Comparison of ENCODE assay signal across 9 cellular contexts in genomic region chr7:130925136-130925794, GRCh38.
DNase-seq lines count a peak whose midpoint lies in the region; ATAC-seq and TF ChIP-seq lines count a peak whose summit lies in the region.
"Had no signal": no experiment of that assay in that cellular context is flagged by ENCODE, and none has a peak within 500 bp of the region (broad histone marks: within the 10 kb centered on the region; RNA-seq: fewer than 3 reads in every experiment).

No MANE protein-coding gene starts in this region.

- peak overlapping the region; percentile 90 for H3K27ac Mint-ChIP-seq in activated CD4-positive, alpha-beta memory T cell treated with anti-CD3 and anti-CD28 coated beads, Interleukin-2, amount 10 ng/mL, durations not matched to agents 7 days and 5 days

- intact Hi-C loops in transverse colon (cut with DNase I; ENCODE audit: low total_unique reads) = no loop called here

- POLR2A ChIA-PET in activated CD4-positive, alpha-beta memory T cell treated with anti-CD3 and anti-CD28 coated beads, Interleukin-2, amount 10 ng/mL, durations not matched to agents 7 days and 5 days (lab: Charles Lee) = interaction anchor here (1.4 kb wide), 1 partner anchor 34 kb away, joined by 7 read pairs; no protein-coding TSS in a partner anchor

- CTCF ChIA-PET in activated CD4-positive, alpha-beta memory T cell treated with anti-CD3 and anti-CD28 coated beads, Interleukin-2, amount 10 ng/mL, durations not matched to agents 7 days and 5 days (lab: Charles Lee) = interaction anchor here (0.9 to 2.1 kb wide), 3 partner anchors 28 to 115 kb away, joined by 3 to 9 read pairs (median 5); no protein-coding TSS in a partner anchor

- TF ChIP-seq EP300 in transverse colon (IDR thresholded peaks at IDR 0.05; ENCODE audit: low read depth) = no peak

- H3K36me3 Mint-ChIP-seq in activated CD4-positive, alpha-beta memory T cell treated with anti-CD3 and anti-CD28 coated beads, Interleukin-2, amount 10 ng/mL, durations not matched to agents 7 days and 5 days (ENCODE audit: low read depth) = peaks cover 77% of the 10 kb centered on the region

- H3K27me3 Mint-ChIP-seq in activated CD4-positive, alpha-beta memory T cell treated with anti-CD3 and anti-CD28 coated beads, Interleukin-2, amount 10 ng/mL, durations not matched to agents 7 days and 5 days = no peaks in the 10 kb centered on the region

- H3K4me3 Mint-ChIP-seq in activated CD4-positive, alpha-beta memory T cell treated with anti-CD3 and anti-CD28 coated beads, Interleukin-2, amount 10 ng/mL, durations not matched to agents 7 days and 5 days = no peak overlapping the region

- peaks cover 16 to 63% (median 42%) of the 10 kb centered on the region in 4 donors for H3K4me1 ChIP-seq in transverse colon

- in situ Hi-C loops in transverse colon (cut with MboI; ENCODE audit: low pct_ligation_motif_present in 1 of 4, low pct_unique_long_range_greater_than_20kb in 1 of 4, low sequenced_read_pairs in 3 of 4) = no loop called here

- peak; percentile 26 for ATAC-seq in left lobe of liver
- no peak for ATAC-seq in GM19023 (IDR thresholded peaks at IDR 0.05; ENCODE audit: unreplicated experiment)

- no peaks in the 10 kb centered on the region for H3K36me3 ChIP-seq in transverse colon

- H3K9me3 Mint-ChIP-seq in activated CD4-positive, alpha-beta memory T cell treated with anti-CD3 and anti-CD28 coated beads, Interleukin-2, amount 10 ng/mL, durations not matched to agents 7 days and 5 days = no peaks in the 10 kb centered on the region

- no peak for TF ChIP-seq CTCF in transverse colon (IDR thresholded peaks at IDR 0.05)

- peak; percentile 63 for DNase-seq in activated effector memory CD4-positive, alpha-beta T cell treated with anti-CD3 and anti-CD28 coated beads, Interleukin-2, amount 50 U/mL, for 16 hours
- DNase-seq in activated effector memory CD4-positive, alpha-beta T cell treated with Interleukin-2 at 50 U/mL for 16 hours = no peak
- no peak for DNase-seq in activated CD4-positive, alpha-beta memory T cell treated with anti-CD3 and anti-CD28 coated beads, Interleukin-2, amount 10 ng/mL, durations not matched to agents 7 days and 5 days
- DNase-seq in left lobe of liver (ENCODE audit: low spot score) (no peak), transverse colon (no peak), NCI-H2107 treated with DMSO at 0.1 percent for 48 hours (lab: John Stamatoyannopoulos, UW; ENCODE audit: unreplicated experiment) (no peak), dermis blood vessel endothelial cell (no peak)
- DNase-seq: NCI-H1417 had no signal

- WGBS in transverse colon (ENCODE audit: low coverage in 1 of 2), 2 donors = 83 to 88% methylated on average over 7 to 8 of the region's 8 CpGs

- peak overlapping the region; percentile 1 to 50 (median 42) for H3K27ac ChIP-seq in transverse colon

- peaks cover 96% of the 10 kb centered on the region for H3K4me1 Mint-ChIP-seq in activated CD4-positive, alpha-beta memory T cell treated with anti-CD3 and anti-CD28 coated beads, Interleukin-2, amount 10 ng/mL, durations not matched to agents 7 days and 5 days

- H3K27me3 ChIP-seq in transverse colon = no peaks in the 10 kb centered on the region

- TF ChIP-seq POLR2A in transverse colon (IDR thresholded peaks at IDR 0.05) = no peak

- H3K9me3 ChIP-seq in transverse colon = no peaks in the 10 kb centered on the region

- no peak overlapping the region for H3K4me3 ChIP-seq in transverse colon
